Comparison of ENCODE assay signal across 12 cellular contexts in genomic region chr6:52752310-52752709, GRCh38. TPM values are rescaled to one million over a fixed set of nuclear protein-coding genes. Genes with fewer than 3 reads are reported as not detected.
"Had no signal": no experiment of that assay in that cellular context is flagged by ENCODE, and none has a peak within 500 bp of the region (broad histone marks: within the 10 kb centered on the region; RNA-seq: fewer than 3 reads in every experiment).

No MANE protein-coding gene starts in this region.

- H3K4me1 ChIP-seq: HAP-1 had no signal

- H3K9me3 ChIP-seq: HAP-1 had no signal

- H3K4me3 ChIP-seq: GM23248, GM23338, HAP-1 had no signal

- H2AFZ ChIP-seq: GM23248, GM23338 had no signal

- ATAC-seq: GM23338, HCT116 had no signal

- H3K27ac ChIP-seq: GM23248 had no signal

- FAIRE-seq: H1, H54 had no signal

- DNase-seq: GM23248, GOT3, H7, H9, HCEC 1CT, HFFc6 had no signal

- H3K9ac ChIP-seq: GM23248 had no signal

- H3K36me3 ChIP-seq: HAP-1 had no signal

- H3K4me2 ChIP-seq: GM23338 had no signal

RNA-seq across cellular contexts. Expression of gene GSTA2, which starts 11.0 kb away (rescaled TPM):
- total RNA-seq: GM23338, H1, H7, H9, HFFc6 had no signal
- polyA plus RNA-seq: GM23248, GM23338 had no signal

RNA-seq across cellular contexts. Expression of gene GSTA1, which starts 51.3 kb away (rescaled TPM):
- total RNA-seq: GM23338, H1, H4, H9 had no signal
- polyA plus RNA-seq: GM23338 had no signal
